Comparison of ENCODE assay signal across 20 cellular contexts in the genomic region with DNA sequence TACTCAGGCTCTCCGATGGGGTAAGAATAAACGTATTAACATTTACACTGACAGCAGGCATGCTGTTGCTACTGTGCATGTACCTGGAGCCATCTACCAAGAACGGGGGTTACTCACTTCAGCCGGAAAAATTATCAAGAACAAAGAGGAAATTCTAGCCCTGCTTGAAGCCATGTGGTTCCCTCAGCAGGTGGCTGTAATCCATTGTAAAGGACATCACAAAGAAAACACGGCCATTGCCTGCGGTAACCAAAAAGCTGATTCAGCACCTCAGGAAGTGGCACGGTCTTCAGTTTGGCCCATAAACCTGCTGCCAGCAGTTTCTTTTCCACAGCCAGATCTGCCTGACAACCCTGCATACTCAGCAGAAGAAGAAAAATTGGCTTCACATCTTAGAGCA.
"Had no signal": no experiment of that assay in that cellular context is flagged by ENCODE, and none has a peak within 500 bp of the region (broad histone marks: within the 10 kb centered on the region; RNA-seq: fewer than 3 reads in every experiment).

No MANE protein-coding gene starts in this region.

- H3K9me3 ChIP-seq: neutrophil, pancreas, thoracic aorta, upper lobe of right lung had no signal

- H3K4me3 Mint-ChIP-seq: activated naive CD4-positive, alpha-beta T cell treated with anti-CD3 and anti-CD28 coated beads, Interleukin-2, amount 10 ng/mL, durations not matched to agents 7 days and 5 days; activated naive CD8-positive, alpha-beta T cell treated with anti-CD3 and anti-CD28 coated beads, Interleukin-2, amount 50 U/mL, for 24 hours; activated T-cell treated with anti-CD3 and anti-CD28 coated beads, Interleukin-2, amount 50 U/mL, for 4 hours; natural killer cell; stimulated activated naive B cell treated with anti-CD40 and anti-IgM and Interleukin-4, amounts not matched to agents 10 μg/mL and 1 μg/mL and 100 μg/mL, for 72 hours; T-helper 1 cell treated with Interleukin-12 subunit alpha and Interleukin-12 subunit beta and Interleukin-4 antibody, amounts not matched to agents 30 μg/mL and 1 μg/mL, for 36 hours had no signal

- H3K27me3 ChIP-seq: brain microvascular endothelial cell, neutrophil, pancreas, upper lobe of right lung had no signal

- ATAC-seq: activated naive CD8-positive, alpha-beta T cell treated with anti-CD3 and anti-CD28 coated beads, Interleukin-2, amount 50 U/mL, for 24 hours; activated T-cell treated with anti-CD3 and anti-CD28 coated beads, Interleukin-2, amount 50 U/mL, for 4 hours; natural killer cell; pancreas; stimulated activated naive B cell treated with anti-CD40 and anti-IgM and Interleukin-4, amounts not matched to agents 10 μg/mL and 1 μg/mL and 100 μg/mL, for 72 hours; upper lobe of right lung had no signal

- H3K9me3 Mint-ChIP-seq: activated naive CD4-positive, alpha-beta T cell treated with anti-CD3 and anti-CD28 coated beads, Interleukin-2, amount 10 ng/mL, durations not matched to agents 7 days and 5 days; activated naive CD8-positive, alpha-beta T cell treated with anti-CD3 and anti-CD28 coated beads, Interleukin-2, amount 50 U/mL, for 24 hours; activated T-cell treated with anti-CD3 and anti-CD28 coated beads, Interleukin-2, amount 50 U/mL, for 4 hours; natural killer cell; stimulated activated naive B cell treated with anti-CD40 and anti-IgM and Interleukin-4, amounts not matched to agents 10 μg/mL and 1 μg/mL and 100 μg/mL, for 72 hours; T-helper 1 cell treated with Interleukin-12 subunit alpha and Interleukin-12 subunit beta and Interleukin-4 antibody, amounts not matched to agents 30 μg/mL and 1 μg/mL, for 36 hours had no signal

- DNase-seq: activated CD4-positive, alpha-beta T cell treated with anti-CD3 and anti-CD28 coated beads, Interleukin-2, amount 50 U/mL, for 48 hours; activated CD4-positive, CD25-positive, alpha-beta regulatory T cell treated with anti-CD3 and anti-CD28 coated beads, Interleukin-2, amount 50 U/mL, for 72 hours; activated naive CD4-positive, alpha-beta T cell treated with anti-CD3 and anti-CD28 coated beads, Interleukin-2, amount 10 ng/mL, durations not matched to agents 7 days and 5 days; activated naive CD8-positive, alpha-beta T cell treated with anti-CD3 and anti-CD28 coated beads, Interleukin-2, amount 50 U/mL, for 24 hours; activated T-cell treated with anti-CD3 and anti-CD28 coated beads, Interleukin-2, amount 50 U/mL, for 4 hours; anterior cingulate cortex; brain microvascular endothelial cell; central memory CD4-positive, alpha-beta T cell; erythroblast; foreskin melanocyte; glutamatergic neuron; natural killer cell; pancreas; stimulated activated naive B cell treated with anti-CD40 and anti-IgM and Interleukin-4, amounts not matched to agents 10 μg/mL and 1 μg/mL and 100 μg/mL, for 72 hours; upper lobe of right lung had no signal

- H3K4me1 ChIP-seq: pancreas, upper lobe of right lung had no signal

- H3K27me3 Mint-ChIP-seq: activated naive CD4-positive, alpha-beta T cell treated with anti-CD3 and anti-CD28 coated beads, Interleukin-2, amount 10 ng/mL, durations not matched to agents 7 days and 5 days had no signal

- H3K27ac Mint-ChIP-seq: activated naive CD4-positive, alpha-beta T cell treated with anti-CD3 and anti-CD28 coated beads, Interleukin-2, amount 10 ng/mL, durations not matched to agents 7 days and 5 days; activated naive CD8-positive, alpha-beta T cell treated with anti-CD3 and anti-CD28 coated beads, Interleukin-2, amount 50 U/mL, for 24 hours; natural killer cell; stimulated activated naive B cell treated with anti-CD40 and anti-IgM and Interleukin-4, amounts not matched to agents 10 μg/mL and 1 μg/mL and 100 μg/mL, for 72 hours; T-helper 1 cell treated with Interleukin-12 subunit alpha and Interleukin-12 subunit beta and Interleukin-4 antibody, amounts not matched to agents 30 μg/mL and 1 μg/mL, for 36 hours had no signal

- H3K27ac ChIP-seq: brain microvascular endothelial cell, coronary artery, neutrophil, pancreas, thoracic aorta, upper lobe of right lung, VCaP had no signal

- H3K36me3 ChIP-seq: brain microvascular endothelial cell, neutrophil, pancreas, thoracic aorta, upper lobe of right lung had no signal

- H3K4me1 Mint-ChIP-seq: activated naive CD4-positive, alpha-beta T cell treated with anti-CD3 and anti-CD28 coated beads, Interleukin-2, amount 10 ng/mL, durations not matched to agents 7 days and 5 days; activated naive CD8-positive, alpha-beta T cell treated with anti-CD3 and anti-CD28 coated beads, Interleukin-2, amount 50 U/mL, for 24 hours; natural killer cell; stimulated activated naive B cell treated with anti-CD40 and anti-IgM and Interleukin-4, amounts not matched to agents 10 μg/mL and 1 μg/mL and 100 μg/mL, for 72 hours had no signal

- H3K4me3 ChIP-seq: coronary artery, pancreas, thoracic aorta, upper lobe of right lung had no signal

- H3K36me3 Mint-ChIP-seq: activated naive CD4-positive, alpha-beta T cell treated with anti-CD3 and anti-CD28 coated beads, Interleukin-2, amount 10 ng/mL, durations not matched to agents 7 days and 5 days; natural killer cell; stimulated activated naive B cell treated with anti-CD40 and anti-IgM and Interleukin-4, amounts not matched to agents 10 μg/mL and 1 μg/mL and 100 μg/mL, for 72 hours had no signal
